In the genomic region with DNA sequence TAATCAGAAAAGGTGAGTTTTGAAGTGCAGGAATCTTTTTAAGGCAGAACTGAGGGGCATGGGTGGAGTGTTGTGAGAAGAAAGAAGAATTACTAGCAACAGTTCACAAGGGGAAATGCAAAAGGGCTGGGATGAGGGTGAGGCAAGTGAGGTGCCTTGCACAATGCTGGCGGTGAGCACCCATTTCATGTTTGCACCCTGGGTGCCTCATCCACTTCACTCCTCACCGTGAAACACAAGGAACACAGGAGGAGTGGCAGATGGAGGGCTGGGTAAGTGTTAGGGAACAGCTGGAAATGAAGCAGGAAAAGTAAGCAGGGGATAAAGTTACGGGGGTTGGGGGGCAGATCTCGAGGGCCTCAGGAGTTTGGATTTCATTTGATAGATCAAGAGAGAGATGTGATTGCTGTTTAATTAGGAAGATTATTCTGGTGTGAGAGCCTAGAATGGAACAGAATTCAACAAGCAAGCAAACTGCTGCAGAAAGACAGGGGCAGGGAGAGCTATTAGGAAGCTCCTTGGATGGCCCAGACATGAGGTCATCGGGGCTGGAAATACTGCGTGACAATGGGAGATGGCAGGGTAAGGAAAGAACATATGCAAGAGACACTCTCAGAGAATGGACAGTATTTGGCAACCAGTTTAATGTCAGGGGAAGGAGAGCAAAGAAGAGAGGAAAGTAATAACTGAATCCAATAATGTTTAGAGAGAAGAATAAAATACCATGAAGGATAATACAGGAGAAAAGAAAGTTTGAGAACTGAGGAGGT, we compare ENCODE assay signal across 13 cellular contexts. TPM values are rescaled to one million over a fixed set of nuclear protein-coding genes. Genes with fewer than 3 reads are reported as not detected.
A peak's percentile ranks its signal among the peaks of the same experiment; 100 is the strongest.
DNase-seq lines count a peak whose midpoint lies in the region; ATAC-seq lines count a peak whose summit lies in the region.
"Had no signal": no experiment of that assay in that cellular context is flagged by ENCODE, and none has a peak within 500 bp of the region (broad histone marks: within the 10 kb centered on the region; RNA-seq: fewer than 3 reads in every experiment).

No MANE protein-coding gene starts in this region.

- ATAC-seq in naive B cell (ENCODE audit: low read depth in 2 of 2): no peak
- no peak for ATAC-seq in naive thymus-derived CD4-positive, alpha-beta T cell
- no peak for ATAC-seq in left ventricle myocardium superior

- H3K9me3 Mint-ChIP-seq in naive B cell: no peaks in the 10 kb centered on the region
- peaks cover 0 to 1% (median 0%) of the 10 kb centered on the region in 11 donors for H3K9me3 Mint-ChIP-seq in naive thymus-derived CD4-positive, alpha-beta T cell
- H3K9me3 Mint-ChIP-seq: activated CD4-positive, alpha-beta memory T cell treated with anti-CD3 and anti-CD28 coated beads, Interleukin-2, amount 10 ng/mL, durations not matched to agents 7 days and 5 days had no signal

- H3K27ac ChIP-seq in naive thymus-derived CD4-positive, alpha-beta T cell (ENCODE audit: low read depth, low read length): no peak overlapping the region
- H3K27ac ChIP-seq: vagina had no signal

- H3K36me3 Mint-ChIP-seq in naive B cell: no peaks in the 10 kb centered on the region
- peaks cover 0 to 4% (median 0%) of the 10 kb centered on the region in 5 donors for H3K36me3 Mint-ChIP-seq in naive thymus-derived CD4-positive, alpha-beta T cell

- no peaks in the 10 kb centered on the region for H3K27me3 Mint-ChIP-seq in naive B cell
- H3K27me3 Mint-ChIP-seq in naive thymus-derived CD4-positive, alpha-beta T cell: peaks cover 0 to 24% (median 5%) of the 10 kb centered on the region in 5 donors

- no peaks in the 10 kb centered on the region for H3K27me3 ChIP-seq in naive thymus-derived CD4-positive, alpha-beta T cell (ENCODE audit: control insufficient read depth in 2 of 2, insufficient read depth in 2 of 2, low read length in 2 of 2)
- H3K27me3 ChIP-seq: vagina had no signal

- POLR2A ChIA-PET in naive thymus-derived CD4-positive, alpha-beta T cell (lab: Charles Lee): interaction anchor here (0.6 kb wide), 1 partner anchor 354 kb away, joined by 3 read pairs; no protein-coding TSS in a partner anchor

- H3K4me1 Mint-ChIP-seq in naive B cell: peaks cover 36 to 71% (median 51%) of the 10 kb centered on the region in 3 donors
- H3K4me1 Mint-ChIP-seq in naive thymus-derived CD4-positive, alpha-beta T cell: peaks cover 0 to 5% (median 0%) of the 10 kb centered on the region in 7 donors
- H3K4me1 Mint-ChIP-seq: activated CD4-positive, alpha-beta memory T cell treated with anti-CD3 and anti-CD28 coated beads, Interleukin-2, amount 10 ng/mL, durations not matched to agents 7 days and 5 days had no signal

- no peaks in the 10 kb centered on the region for H3K4me1 ChIP-seq in naive thymus-derived CD4-positive, alpha-beta T cell (ENCODE audit: control insufficient read depth in 2 of 2, insufficient read depth in 2 of 2, low read length in 2 of 2)
- H3K4me1 ChIP-seq: vagina had no signal

- DNase-seq in EL: peak; percentile 83
- DNase-seq in NCI-H510A (lab: John Stamatoyannopoulos, UW): peak; percentile 35
- DNase-seq in dermis blood vessel endothelial cell: peak; percentile 26
- no peak for DNase-seq in naive B cell
- no peak for DNase-seq in naive thymus-derived CD4-positive, alpha-beta T cell
- DNase-seq in NCI-H1436 treated with DMSO at 0.1 percent for 48 hours (lab: John Stamatoyannopoulos, UW): no peak
- no peak for DNase-seq in HT-29 (ENCODE audit: low spot score)
- no peak for DNase-seq in left ventricle myocardium superior
- DNase-seq: activated CD4-positive, alpha-beta memory T cell treated with anti-CD3 and anti-CD28 coated beads, Interleukin-2, amount 10 ng/mL, durations not matched to agents 7 days and 5 days; anterior cingulate cortex; DND-41; RPMI8226 had no signal

- H3K4me3 Mint-ChIP-seq in naive B cell: peak overlapping the region; percentile 37 to 83 (median 56)
- H3K4me3 Mint-ChIP-seq in naive thymus-derived CD4-positive, alpha-beta T cell: no peak overlapping the region
- H3K4me3 Mint-ChIP-seq: activated CD4-positive, alpha-beta memory T cell treated with anti-CD3 and anti-CD28 coated beads, Interleukin-2, amount 10 ng/mL, durations not matched to agents 7 days and 5 days had no signal

- no peaks in the 10 kb centered on the region for H3K36me3 ChIP-seq in naive thymus-derived CD4-positive, alpha-beta T cell (ENCODE audit: control insufficient read depth in 2 of 3, insufficient read depth in 3 of 3, low read length in 3 of 3)
- H3K36me3 ChIP-seq: vagina had no signal

- intact Hi-C loops in naive thymus-derived CD4-positive, alpha-beta T cell (cut with micrococcal nuclease): no loop called here
- intact Hi-C loops in left ventricle myocardium superior (cut with micrococcal nuclease): no loop called here

- CTCF ChIA-PET in naive thymus-derived CD4-positive, alpha-beta T cell (lab: Charles Lee): no interaction called here

- H3K9me3 ChIP-seq in naive thymus-derived CD4-positive, alpha-beta T cell (ENCODE audit: control insufficient read depth in 2 of 3, low read length in 3 of 3): no peaks in the 10 kb centered on the region
- H3K9me3 ChIP-seq: vagina had no signal

- H3K4me3 ChIP-seq in naive thymus-derived CD4-positive, alpha-beta T cell (ENCODE audit: low read length): no peak overlapping the region

- H3K27ac Mint-ChIP-seq in naive B cell: peak overlapping the region; percentile 8 to 90 (median 34)
- no peak overlapping the region for H3K27ac Mint-ChIP-seq in naive thymus-derived CD4-positive, alpha-beta T cell
- H3K27ac Mint-ChIP-seq: activated CD4-positive, alpha-beta memory T cell treated with anti-CD3 and anti-CD28 coated beads, Interleukin-2, amount 10 ng/mL, durations not matched to agents 7 days and 5 days had no signal

RNA-seq across cellular contexts. Expression of a gene that starts 8.3 kb away (rescaled TPM):
- total RNA-seq in dermis blood vessel endothelial cell (12.5 and 13.8 TPM in 2 replicates), left ventricle myocardium superior (12.2 TPM)
- polyA plus RNA-seq in naive B cell (ENCODE audit: low read depth in 6 of 6): 10 to 100 TPM; 10.1 to 19.1 (median 15.8) TPM
- total RNA-seq in naive thymus-derived CD4-positive, alpha-beta T cell: 10 to 100 TPM; 16.9 to 34.7 (median 19.1) TPM
- polyA plus RNA-seq in naive thymus-derived CD4-positive, alpha-beta T cell: 10 to 100 TPM; 10.3 to 10.6 TPM
- total RNA-seq in HT-29 (2014; rRNA removed; shearing (Covaris generic)): 3.8 and 4.2 TPM in 2 replicates

Comparison
In these comparisons a context has a peak if more than half of its experiments do, and no peak if none do; other contexts are left out.
1. DNase-seq: peak in EL (single experiment), NCI-H510A (single experiment) and dermis blood vessel endothelial cell (single experiment); none in naive B cell (single experiment), naive thymus-derived CD4-positive, alpha-beta T cell (0 of 9), NCI-H1436 treated with DMSO at 0.1 percent for 48 hours (single experiment), HT-29 (single experiment) and left ventricle myocardium superior (single experiment).
2. H3K27ac Mint-ChIP-seq: peak in naive B cell (6 of 6); none in naive thymus-derived CD4-positive, alpha-beta T cell (0 of 9).
3. H3K4me3 Mint-ChIP-seq: peak in naive B cell (8 of 8); none in naive thymus-derived CD4-positive, alpha-beta T cell (0 of 10).